In the genomic region with DNA sequence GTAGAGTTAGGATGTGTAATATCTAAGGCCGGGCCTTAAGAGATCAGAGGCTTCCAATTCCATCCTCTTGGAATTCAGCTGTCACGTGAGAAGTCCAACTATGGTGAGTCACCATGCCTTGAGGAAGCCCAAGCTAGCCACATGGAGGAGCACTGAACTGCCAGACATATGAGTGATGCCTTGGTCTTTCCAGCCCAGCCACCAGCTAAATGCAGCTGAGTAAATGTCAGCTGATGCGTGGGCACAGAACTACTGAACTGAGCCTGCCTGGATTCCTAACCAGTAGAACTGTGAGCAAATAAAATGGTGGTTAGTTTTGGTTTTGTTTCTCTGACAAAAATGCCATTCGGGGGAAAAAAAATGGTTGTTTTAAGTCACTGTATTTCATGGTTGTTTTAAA, we compare ENCODE assay signal across 8 cellular contexts.
DNase-seq lines count a peak whose midpoint lies in the region; ATAC-seq, FAIRE-seq and TF ChIP-seq lines count a peak whose summit lies in the region.

No MANE protein-coding gene starts in this region.

- H3K9me3 ChIP-seq in tibial artery: peaks cover 0 to 6% (median 0%) of the 10 kb centered on the region in 3 donors

- H3K4me3 ChIP-seq in tibial artery: no peak overlapping the region

- H3K4me3 Mint-ChIP-seq in effector memory CD8-positive, alpha-beta T cell: no peak overlapping the region

- H3K36me3 ChIP-seq in tibial artery: no peaks in the 10 kb centered on the region

- peaks cover 2 to 6% of the 10 kb centered on the region in 2 donors for H3K4me1 Mint-ChIP-seq in effector memory CD8-positive, alpha-beta T cell (ENCODE audit: low read depth in 2 of 2)

- peaks cover 0 to 3% of the 10 kb centered on the region in 2 donors for H3K27me3 Mint-ChIP-seq in effector memory CD8-positive, alpha-beta T cell

- H3K27ac ChIP-seq in tibial artery: no peak overlapping the region

- no peaks in the 10 kb centered on the region for H3K9me3 Mint-ChIP-seq in effector memory CD8-positive, alpha-beta T cell

- H3K27ac Mint-ChIP-seq in effector memory CD8-positive, alpha-beta T cell: no peak overlapping the region

- FAIRE-seq in GM12892 (lab: Jason Lieb, UNC): peak; percentile 86

- H3K4me1 ChIP-seq in tibial artery: no peaks in the 10 kb centered on the region

- TF ChIP-seq POLR2A in GM12892 (IDR thresholded peaks at IDR 0.05; ENCODE audit: low read depth, low read length): no peak

- no peaks in the 10 kb centered on the region for H3K27me3 ChIP-seq in tibial artery

- no peaks in the 10 kb centered on the region for H3K36me3 Mint-ChIP-seq in effector memory CD8-positive, alpha-beta T cell (ENCODE audit: insufficient read depth)

- intact Hi-C loops in tibial artery (cut with DNase I; ENCODE audit: low total_unique reads): no loop called here

- no peak for TF ChIP-seq CTCF in tibial artery (IDR thresholded peaks at IDR 0.05)

- ATAC-seq in HG02973 (IDR thresholded peaks at IDR 0.05; ENCODE audit: unreplicated experiment) (peak; percentile 53), HG03460 (IDR thresholded peaks at IDR 0.05; ENCODE audit: unreplicated experiment) (no peak)
- ATAC-seq in effector memory CD8-positive, alpha-beta T cell (replicated peaks): no peak

- no peak for DNase-seq in GM12892 (ENCODE audit: insufficient read length)
- DNase-seq in activated CD4-positive, alpha-beta T cell treated with anti-CD3 and anti-CD28 coated beads for 48 hours: peak; percentile 75
- peak; percentile 99 for DNase-seq in kidney glomerular epithelial cell (lab: John Stamatoyannopoulos, UW)
- DNase-seq in tibial artery: no peak
- no peak for DNase-seq in NCI-H1092 treated with DMSO at 0.1 percent for 48 hours (lab: John Stamatoyannopoulos, UW)
- DNase-seq in effector memory CD8-positive, alpha-beta T cell: no peak

Comparison
In these comparisons a context has a peak if more than half of its experiments do, and no peak if none do; other contexts are left out.
1. DNase-seq: peak in activated CD4-positive, alpha-beta T cell treated with anti-CD3 and anti-CD28 coated beads for 48 hours (single experiment) and kidney glomerular epithelial cell (single experiment); none in GM12892 (single experiment), tibial artery (0 of 2), NCI-H1092 treated with DMSO at 0.1 percent for 48 hours (single experiment) and effector memory CD8-positive, alpha-beta T cell (0 of 3).